28 cellular contexts compared by ENCODE assay signal in the genomic region with DNA sequence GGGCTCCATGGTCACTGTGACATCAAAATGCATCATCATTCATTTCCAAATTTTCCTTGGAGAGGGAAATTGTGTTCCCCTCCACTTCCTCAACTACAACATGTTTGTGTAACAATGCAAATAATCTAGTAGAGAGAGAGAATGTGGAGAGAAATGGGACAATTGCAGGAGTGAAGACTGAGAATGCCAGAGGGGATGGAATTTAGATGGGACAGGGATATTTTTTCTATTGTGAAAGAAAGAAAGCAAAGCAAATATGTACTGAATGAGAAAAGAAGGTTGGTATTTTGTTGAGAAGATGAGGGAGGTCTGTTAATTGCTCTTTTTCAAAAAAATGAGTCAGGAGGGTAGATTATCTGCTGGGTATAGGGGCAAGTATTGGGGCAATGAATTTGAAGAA.
"Had no signal": no experiment of that assay in that cellular context is flagged by ENCODE, and none has a peak within 500 bp of the region (broad histone marks: within the 10 kb centered on the region; RNA-seq: fewer than 3 reads in every experiment).

No MANE protein-coding gene starts in this region.

- H3K27ac Mint-ChIP-seq: natural killer cell; nephron; neural progenitor cell; progenitor cell of endocrine pancreas; stimulated activated effector memory CD8-positive, alpha-beta T cell treated with anti-CD3 and anti-CD28 coated beads, Interleukin-12 subunit alpha, Interleukin-12 subunit beta, amount 100 ng/mL, for 72 hours; stimulated activated naive B cell treated with anti-CD40 and anti-IgM and Interleukin-4, amounts not matched to agents 10 μg/mL and 1 μg/mL and 100 μg/mL, for 72 hours; stimulated activated naive CD8-positive, alpha-beta T cell treated with anti-CD3 and anti-CD28 coated beads, Interleukin-15, Interleukin-2, amounts not matched to agents 100 ng/mL and 50 ng/mL, for 24 hours; type B pancreatic cell had no signal

- H3K27me3 Mint-ChIP-seq: progenitor cell of endocrine pancreas; stimulated activated naive B cell treated with anti-CD40 and anti-IgM and Interleukin-4, amounts not matched to agents 10 μg/mL and 1 μg/mL and 100 μg/mL, for 72 hours; stimulated activated naive CD8-positive, alpha-beta T cell treated with anti-CD3 and anti-CD28 coated beads, Interleukin-15, Interleukin-2, amounts not matched to agents 100 ng/mL and 50 ng/mL, for 24 hours; type B pancreatic cell had no signal

- H3K9me3 Mint-ChIP-seq: natural killer cell had no signal

- H3K36me3 Mint-ChIP-seq: neural progenitor cell; stimulated activated effector memory CD8-positive, alpha-beta T cell treated with anti-CD3 and anti-CD28 coated beads, Interleukin-12 subunit alpha, Interleukin-12 subunit beta, amount 100 ng/mL, for 72 hours had no signal

- H3K27ac ChIP-seq: neural progenitor cell, ovary, parathyroid adenoma, psoas muscle, right lobe of liver, sigmoid colon, stomach, thoracic aorta, thyroid gland, tibial nerve, upper lobe of right lung, uterus had no signal

- ATAC-seq: natural killer cell; psoas muscle; right cardiac atrium; right lobe of liver; stimulated activated effector memory CD8-positive, alpha-beta T cell treated with anti-CD3 and anti-CD28 coated beads, Interleukin-12 subunit alpha, Interleukin-12 subunit beta, amount 100 ng/mL, for 72 hours; stimulated activated naive B cell treated with anti-CD40 and anti-IgM and Interleukin-4, amounts not matched to agents 10 μg/mL and 1 μg/mL and 100 μg/mL, for 72 hours; upper lobe of right lung had no signal

- H3K4me3 ChIP-seq: neural progenitor cell, ovary, psoas muscle, right lobe of liver, sigmoid colon, stomach, thoracic aorta, thyroid gland, tibial nerve, upper lobe of right lung, uterus had no signal

- H3K36me3 ChIP-seq: neural progenitor cell, ovary, right lobe of liver, sigmoid colon, stomach, thoracic aorta, thyroid gland, tibial nerve, upper lobe of right lung, uterus had no signal

- H3K4me1 Mint-ChIP-seq: natural killer cell; stimulated activated effector memory CD8-positive, alpha-beta T cell treated with anti-CD3 and anti-CD28 coated beads, Interleukin-12 subunit alpha, Interleukin-12 subunit beta, amount 100 ng/mL, for 72 hours had no signal

- DNase-seq: natural killer cell; occipital lobe; ovary; posterior cingulate gyrus; psoas muscle; right cardiac atrium; right lobe of liver; sigmoid colon; small intestine; stimulated activated CD4-positive, alpha-beta T cell treated with anti-CD3 and anti-CD28 coated beads, Interleukin-15, amount 100 ng/mL, for 24 hours; stimulated activated CD4-positive, alpha-beta T cell treated with anti-CD3 and anti-CD28 coated beads, Interleukin-2, amount 100 ng/mL, for 24 hours; stimulated activated CD4-positive, alpha-beta T cell treated with anti-CD3 and anti-CD28 coated beads, Interleukin-2, amount 100 ng/mL, for 48 hours; stimulated activated CD4-positive, alpha-beta T cell treated with anti-CD3 and anti-CD28 coated beads, Interleukin-4, amount 100 ng/mL, for 24 hours; stimulated activated naive B cell treated with anti-CD40 and anti-IgM and Interleukin-4, amounts not matched to agents 10 μg/mL and 1 μg/mL and 100 μg/mL, for 72 hours; stimulated activated naive CD4-positive, alpha-beta T cell treated with Interleukin-2 at 50 U/mL for 16 hours; stomach; thyroid gland; upper lobe of right lung; uterus had no signal

- H3K4me1 ChIP-seq: neural progenitor cell, parathyroid adenoma, upper lobe of right lung, uterus had no signal

- H3K9me3 ChIP-seq: ovary, psoas muscle, right lobe of liver, thoracic aorta, thyroid gland, tibial nerve, upper lobe of right lung, uterus had no signal

- H3K27me3 ChIP-seq: neural progenitor cell, ovary, right lobe of liver, sigmoid colon, stomach, thyroid gland, tibial nerve, upper lobe of right lung, uterus had no signal

- H3K4me3 Mint-ChIP-seq: natural killer cell; nephron; neural progenitor cell; stimulated activated effector memory CD8-positive, alpha-beta T cell treated with anti-CD3 and anti-CD28 coated beads, Interleukin-12 subunit alpha, Interleukin-12 subunit beta, amount 100 ng/mL, for 72 hours; stimulated activated naive B cell treated with anti-CD40 and anti-IgM and Interleukin-4, amounts not matched to agents 10 μg/mL and 1 μg/mL and 100 μg/mL, for 72 hours; stimulated activated naive CD8-positive, alpha-beta T cell treated with anti-CD3 and anti-CD28 coated beads, Interleukin-15, Interleukin-2, amounts not matched to agents 100 ng/mL and 50 ng/mL, for 24 hours; type B pancreatic cell had no signal
